In genomic region chr17:35879748-35880654, GRCh38 we compare ENCODE assay signal across 9 cellular contexts. TPM values are rescaled to one million over a fixed set of nuclear protein-coding genes. Genes with fewer than 3 reads are reported as not detected.
A peak's percentile ranks its signal among the peaks of the same experiment; 100 is the strongest.
DNase-seq lines count a peak whose midpoint lies in the region; ATAC-seq and TF ChIP-seq lines count a peak whose summit lies in the region.
"Had no signal": no experiment of that assay in that cellular context is flagged by ENCODE, and none has a peak within 500 bp of the region (broad histone marks: within the 10 kb centered on the region; RNA-seq: fewer than 3 reads in every experiment).

Gene CCL5, minus strand, starts transcription at chr17:35880360.

- no peak within 1 kb of the TSS for H3K18ac ChIP-seq in H9 (ENCODE audit: insufficient read length, low read depth, low read length)

- peak; percentile 49 for DNase-seq in mammary epithelial cell
- no peak for DNase-seq in MCF 10A (ENCODE audit: unreplicated experiment)
- peak; percentile 51 for DNase-seq in RPMI7951 (ENCODE audit: low read depth)
- peak; percentile 35 for DNase-seq in choroid plexus epithelial cell (ENCODE audit: low read depth)
- no peak for DNase-seq in COR-L47 (lab: John Stamatoyannopoulos, UW)
- DNase-seq in GM23338 (ENCODE audit: low spot score), result no peak
- no peak for DNase-seq in H9

- no peak within 1 kb of the TSS for H4K8ac ChIP-seq in H9 (replicated peaks; ENCODE audit: insufficient read length, low read depth, low read length)

- peaks cover 5% of the 10 kb centered on the region for H3K4me1 Mint-ChIP-seq in MCF 10A (ENCODE audit: insufficient read depth, unreplicated experiment)
- H3K4me1 Mint-ChIP-seq in GM23338, result peaks cover 6% of the 10 kb centered on the region; the same call in 2 of the 3 replicates
- H3K4me1 Mint-ChIP-seq in H9, result peaks cover 4 to 5% of the 10 kb centered on the region in 2 experiments

- H3K56ac ChIP-seq in H9 (ENCODE audit: insufficient read length, low read depth, low read length), result no peak within 1 kb of the TSS

- no peak within 1 kb of the TSS for H3K23ac ChIP-seq in H9 (ENCODE audit: insufficient read length, low read depth, low read length)

- peak; percentile 92 for ATAC-seq in HG02885 (IDR thresholded peaks at IDR 0.05; ENCODE audit: poor library complexity, unreplicated experiment)
- no peak for ATAC-seq in GM23338

- H3K27ac ChIP-seq in mammary epithelial cell (ENCODE audit: insufficient read depth, low read depth, low read length) (no peak within 1 kb of the TSS), GM23338 (ENCODE audit: low read depth) (no peak within 1 kb of the TSS), H9 (ENCODE audit: insufficient read length, low read depth, low read length) (no peak within 1 kb of the TSS)
- H3K27ac ChIP-seq: C4-2B had no signal

- CTCF ChIA-PET in mammary epithelial cell (lab: Charles Lee; ENCODE audit: low non-redundant PET), result no interaction called here
- CTCF ChIA-PET in MCF 10A (lab: Yijun Ruan, JAX), result no interaction called here

- no peak within 1 kb of the TSS for H4K91ac ChIP-seq in H9 (ENCODE audit: insufficient read length, low read depth, low read length)

- TF ChIP-seq CTCF in mammary epithelial cell (conservative IDR thresholded peaks at IDR 0.05 in 1 of 2, IDR thresholded peaks at IDR 0.05 in 1 of 2; ENCODE audit: extremely low read depth in 1 of 2, insufficient read depth in 1 of 2, low read depth in 1 of 2, low read length in 2 of 2) (no peak), MCF 10A (IDR thresholded peaks at IDR 0.05; ENCODE audit: unreplicated experiment) (no peak), choroid plexus epithelial cell (conservative IDR thresholded peaks at IDR 0.05; ENCODE audit: low read depth, low read length) (no peak), GM23338 (conservative IDR thresholded peaks at IDR 0.05; ENCODE audit: low read depth in 2 of 2) (no peak), H9 (conservative IDR thresholded peaks at IDR 0.05) (no peak)

- no peak within 1 kb of the TSS for H4K5ac ChIP-seq in H9 (ENCODE audit: insufficient read length, low read depth, low read length)

- H2AK5ac ChIP-seq in H9 (ENCODE audit: insufficient read length, low read length), result no peak within 1 kb of the TSS

- no peak within 1 kb of the TSS for H2BK20ac ChIP-seq in H9 (ENCODE audit: low read depth, low read length, poor library complexity, severe bottlenecking)

- H3K4me1 ChIP-seq in mammary epithelial cell (ENCODE audit: insufficient read depth, low read length) (no peaks in the 10 kb centered on the region), GM23338 (ENCODE audit: insufficient read depth) (no peaks in the 10 kb centered on the region), H9 (ENCODE audit: insufficient read depth, low read length) (peaks cover 3% of the 10 kb centered on the region; the same call in 1 of the 2 replicates)

- no peak within 1 kb of the TSS for H3K14ac ChIP-seq in H9 (ENCODE audit: insufficient read depth, low read length)

- no peaks in the 10 kb centered on the region for H3F3A ChIP-seq in GM23338 (replicated peaks; ENCODE audit: low read depth)

- POLR2A ChIA-PET in MCF 10A (lab: Yijun Ruan, JAX), result no interaction called here

- BruUV-seq in mammary epithelial cell (replicated peaks; lab: Mats Ljungman, UMichigan) (no TSS peak), MCF 10A (replicated peaks; lab: Mats Ljungman, UMichigan) (no TSS peak)

- intact Hi-C loops in mammary epithelial cell (cut with micrococcal nuclease) (no loop called here), MCF 10A (cut with micrococcal nuclease) (no loop called here)

- H3K27me3 Mint-ChIP-seq in MCF 10A (ENCODE audit: insufficient read depth, unreplicated experiment) (no peaks in the 10 kb centered on the region), GM23338 (ENCODE audit: insufficient read depth, low read depth, poor library complexity) (peaks cover 2% of the 10 kb centered on the region), H9 (ENCODE audit: low read depth) (peaks cover 1% of the 10 kb centered on the region; the same call in 1 of the 2 replicates)

- dilution Hi-C loops in mammary epithelial cell (cut with HindIII; ENCODE audit: low sequenced_read_pairs), result no loop called here

- no peaks in the 10 kb centered on the region for H3K79me2 ChIP-seq in mammary epithelial cell (ENCODE audit: insufficient read depth, low read length)
- H3K79me2 ChIP-seq in GM23338 (replicated peaks; ENCODE audit: insufficient read depth), result no peaks in the 10 kb centered on the region
- no peaks in the 10 kb centered on the region for H3K79me2 ChIP-seq in H9 (ENCODE audit: insufficient read depth, low read length)

- no peak within 1 kb of the TSS for H2BK15ac ChIP-seq in H9 (ENCODE audit: low read depth, low read length)

- no peaks in the 10 kb centered on the region for H3K9me3 ChIP-seq in mammary epithelial cell (replicated peaks; ENCODE audit: insufficient read depth, low read length)
- H3K9me3 ChIP-seq in H9 (ENCODE audit: control insufficient read depth, low read depth, low read length), result no peaks in the 10 kb centered on the region

- H3K4ac ChIP-seq in H9 (ENCODE audit: low read depth, low read length), result no peak within 1 kb of the TSS

- H3K36me3 Mint-ChIP-seq in MCF 10A (ENCODE audit: insufficient read depth, unreplicated experiment), result no peaks in the 10 kb centered on the region
- H3K36me3 Mint-ChIP-seq in GM23338 (ENCODE audit: low read depth), result no peaks in the 10 kb centered on the region
- H3K36me3 Mint-ChIP-seq in H9 (ENCODE audit: insufficient read depth in 1 of 3, low read depth in 3 of 3), result no peaks in the 10 kb centered on the region

- no peaks in the 10 kb centered on the region for H3K79me1 ChIP-seq in H9 (ENCODE audit: insufficient read depth, low read depth, low read length, poor library complexity, severe bottlenecking)

- H3K27ac Mint-ChIP-seq in MCF 10A (ENCODE audit: low read depth, unreplicated experiment), result no peak within 1 kb of the TSS
- no peak within 1 kb of the TSS for H3K27ac Mint-ChIP-seq in GM23338
- H3K27ac Mint-ChIP-seq in H9, result no peak within 1 kb of the TSS; a peak in 1 of 7 replicates

- in situ Hi-C loops in mammary epithelial cell (cut with MboI; ENCODE audit: low sequenced_read_pairs in 2 of 2), result no loop called here

- H3K4me3 Mint-ChIP-seq in MCF 10A (ENCODE audit: unreplicated experiment) (no peak within 1 kb of the TSS), GM23338 (no peak within 1 kb of the TSS), H9 (no peak within 1 kb of the TSS)

- H3K4me3 ChIP-seq in mammary epithelial cell (replicated peaks in 1 of 3; ENCODE audit: insufficient read depth in 1 of 3, low read depth in 2 of 3, low read length in 3 of 3), result no peak within 1 kb of the TSS
- no peak within 1 kb of the TSS for H3K4me3 ChIP-seq in choroid plexus epithelial cell (ENCODE audit: low read depth, low read length)
- no peak within 1 kb of the TSS for H3K4me3 ChIP-seq in GM23338

- no peaks in the 10 kb centered on the region for H3K36me3 ChIP-seq in mammary epithelial cell (ENCODE audit: insufficient read depth, low read length)
- no peaks in the 10 kb centered on the region for H3K36me3 ChIP-seq in GM23338 (ENCODE audit: insufficient read depth)

- no peak within 1 kb of the TSS for H2BK12ac ChIP-seq in H9 (ENCODE audit: insufficient read length, low read depth, low read length)

- H4K20me1 ChIP-seq in mammary epithelial cell (ENCODE audit: insufficient read depth, low read length) (no peaks in the 10 kb centered on the region), GM23338 (replicated peaks; ENCODE audit: insufficient read depth) (no peaks in the 10 kb centered on the region), H9 (ENCODE audit: control insufficient read depth, insufficient read depth, insufficient read length) (no peaks in the 10 kb centered on the region)

- H3K9me3 Mint-ChIP-seq in MCF 10A (ENCODE audit: unreplicated experiment) (no peaks in the 10 kb centered on the region), GM23338 (no peaks in the 10 kb centered on the region), H9 (no peaks in the 10 kb centered on the region; a peak in 1 of 5 replicates)

- no peak within 1 kb of the TSS for H3T11ph ChIP-seq in H9 (ENCODE audit: low read length)

- no peak within 1 kb of the TSS for H2BK5ac ChIP-seq in H9 (ENCODE audit: insufficient read length, low read length)

- H3K27me3 ChIP-seq in mammary epithelial cell (ENCODE audit: insufficient read depth, low read length) (no peaks in the 10 kb centered on the region), GM23338 (ENCODE audit: insufficient read depth) (no peaks in the 10 kb centered on the region), H9 (ENCODE audit: insufficient read depth, low read length) (no peaks in the 10 kb centered on the region)

- no peaks in the 10 kb centered on the region for H3K9me2 ChIP-seq in GM23338 (ENCODE audit: insufficient read depth)

- WGBS in mammary epithelial cell (ENCODE audit: low coverage, missing lambda C conversion rate), result 69% methylated on average over 11 of the region's 11 CpGs
- no CpG with 5 or more reads among the region's 11 CpGs for WGBS in H9 (ENCODE audit: extremely low coverage, insufficient read length, low lambda C conversion rate)

- no peak within 1 kb of the TSS for H3K9ac ChIP-seq in mammary epithelial cell (ENCODE audit: insufficient read depth, low read length)
- H3K9ac ChIP-seq in H9 (ENCODE audit: extremely low read depth, insufficient read length, low read length), result no peak within 1 kb of the TSS

- H2BK120ac ChIP-seq in H9 (ENCODE audit: low read depth, low read length, poor library complexity, severe bottlenecking), result no peak within 1 kb of the TSS

- H3K4me2 ChIP-seq in mammary epithelial cell (ENCODE audit: insufficient read depth, low read depth, low read length) (no peak within 1 kb of the TSS), GM23338 (no peak within 1 kb of the TSS), H9 (ENCODE audit: insufficient read depth, insufficient read length, low read length) (no peak within 1 kb of the TSS)

- no peaks in the 10 kb centered on the region for H3K23me2 ChIP-seq in H9 (ENCODE audit: insufficient read length, low read depth, low read length, poor library complexity, severe bottlenecking)

- H2AFZ ChIP-seq in mammary epithelial cell (ENCODE audit: low read depth, low read length) (no peak within 1 kb of the TSS), GM23338 (no peak within 1 kb of the TSS), H9 (ENCODE audit: low read length) (no peak within 1 kb of the TSS)

RNA-seq across cellular contexts. Expression of gene CCL5, which starts in this region (rescaled TPM):
- total RNA-seq in mammary epithelial cell, result not detected
- polyA plus RNA-seq in mammary epithelial cell, result 0.07 TPM
- polyA minus RNA-seq in mammary epithelial cell, result not detected
- not detected in 2 replicates for total RNA-seq in MCF 10A (2022)
- 2.7 and 4.0 TPM in 2 replicates for total RNA-seq in RPMI7951 (2014; rRNA removed; shearing (Covaris generic))
- not detected in 2 replicates for total RNA-seq in GM23338 (2014; rRNA removed; shearing (Covaris generic))
- not detected in 2 replicates for polyA plus RNA-seq in GM23338 (2016; fragmentation: Nextera tagmentation; extraction: Ambion mirVana)
- not detected in 2 replicates for total RNA-seq in H9 (2021)

Comparison
In these comparisons a context has a peak if more than half of its experiments do, and no peak if none do; other contexts are left out.
1. Peak in DNase-seq in mammary epithelial cell; RNA of the gene not detected or under 1 TPM.
2. DNase-seq: peak in RPMI7951 (single experiment) and choroid plexus epithelial cell (single experiment); none in MCF 10A (single experiment), COR-L47 (single experiment), GM23338 (single experiment) and H9 (single experiment).